In genomic region chr9:108108290-108108689, GRCh38 we compare ENCODE assay signal across 16 cellular contexts.
DNase-seq lines count a peak whose midpoint lies in the region; ATAC-seq and TF ChIP-seq lines count a peak whose summit lies in the region.
"Had no signal": no experiment of that assay in that cellular context is flagged by ENCODE, and none has a peak within 500 bp of the region (broad histone marks: within the 10 kb centered on the region; RNA-seq: fewer than 3 reads in every experiment).

No MANE protein-coding gene starts in this region.

- H3K4me1 ChIP-seq in ACC112 (ENCODE audit: control insufficient read depth, insufficient read depth, low read length, unreplicated experiment) = peaks cover 14% of the 10 kb centered on the region
- peaks cover 14% of the 10 kb centered on the region for H3K4me1 ChIP-seq in endodermal cell (ENCODE audit: control insufficient read depth, insufficient read depth, low read length)
- no peaks in the 10 kb centered on the region for H3K4me1 ChIP-seq in mucosa of descending colon (ENCODE audit: low read depth)

- H3K4me1 Mint-ChIP-seq in endodermal cell = peaks cover 25% of the 10 kb centered on the region
- H3K4me1 Mint-ChIP-seq: B cell; CD4-positive, alpha-beta memory T cell had no signal

- H3K9me3 ChIP-seq in endodermal cell (ENCODE audit: control insufficient read depth, low read length) = no peaks in the 10 kb centered on the region
- no peaks in the 10 kb centered on the region for H3K9me3 ChIP-seq in mucosa of descending colon
- H3K9me3 ChIP-seq: HAP-1 had no signal

- TF ChIP-seq CTCF in LNCaP clone FGC (IDR thresholded peaks at IDR 0.05; ENCODE audit: control insufficient read depth, extremely low read depth, insufficient read depth) = no peak
- TF ChIP-seq CTCF in endodermal cell (conservative IDR thresholded peaks at IDR 0.05) = no peak
- TF ChIP-seq CTCF in mucosa of descending colon (IDR thresholded peaks at IDR 0.05) = no peak

- no peak overlapping the region for H3K4me3 Mint-ChIP-seq in endodermal cell
- H3K4me3 Mint-ChIP-seq: B cell; CD4-positive, alpha-beta memory T cell had no signal

- H3K79me2 ChIP-seq in ACC112 (ENCODE audit: control insufficient read depth, insufficient read depth, low read length, unreplicated experiment) = no peaks in the 10 kb centered on the region

- H3K27me3 Mint-ChIP-seq in endodermal cell (ENCODE audit: insufficient read depth) = peaks cover 5% of the 10 kb centered on the region
- H3K27me3 Mint-ChIP-seq: B cell; CD4-positive, alpha-beta memory T cell had no signal

- WGBS in endodermal cell (ENCODE audit: insufficient coverage in 1 of 2, insufficient read length in 1 of 2), 2 experiments = 74 to 85% methylated on average over 4 of the region's 4 CpGs

- H3K27ac Mint-ChIP-seq in endodermal cell = peak overlapping the region; percentile 69
- H3K27ac Mint-ChIP-seq: B cell; CD4-positive, alpha-beta memory T cell had no signal

- H3K9me3 Mint-ChIP-seq in endodermal cell = no peaks in the 10 kb centered on the region

- H3K27ac ChIP-seq in ACC112 (ENCODE audit: low read depth, low read length) = no peak overlapping the region
- no peak overlapping the region for H3K27ac ChIP-seq in endodermal cell (ENCODE audit: low read depth, low read length)

- no peak overlapping the region for H3K4me3 ChIP-seq in ACC112 (ENCODE audit: low read depth, low read length)
- H3K4me3 ChIP-seq in LNCaP clone FGC (ENCODE audit: low read depth, low read length) = no peak overlapping the region
- H3K4me3 ChIP-seq in endodermal cell (ENCODE audit: low read length) = no peak overlapping the region
- H3K4me3 ChIP-seq in mucosa of descending colon = no peak overlapping the region
- H3K4me3 ChIP-seq: GM12878, HAP-1 had no signal

- no peak overlapping the region for H3K9ac ChIP-seq in endodermal cell (ENCODE audit: extremely low read depth, low read length, poor library complexity, severe bottlenecking)

- ATAC-seq in mucosa of descending colon = peak; percentile 63
- ATAC-seq: GM12878 had no signal

- peak; percentile 58 for DNase-seq in LNCaP clone FGC (ENCODE audit: low read depth)
- no peak for DNase-seq in endodermal cell
- DNase-seq in mucosa of descending colon = no peak
- no peak for DNase-seq in NCI-H2227 treated with DMSO at 0.1 percent for 48 hours (lab: John Stamatoyannopoulos, UW)
- no peak for DNase-seq in stimulated activated CD4-positive, alpha-beta T cell treated with anti-CD3 and anti-CD28 coated beads, Interleukin-2, amount 100 ng/mL, for 48 hours
- no peak for DNase-seq in NCI-H187 (lab: John Stamatoyannopoulos, UW)
- DNase-seq in activated CD4-positive, alpha-beta T cell treated with anti-CD3 and anti-CD28 coated beads for 1 hour = no peak
- DNase-seq: 8988T; C1 segment of cervical spinal cord; CD4-positive, alpha-beta memory T cell; DMS79; GOT3 had no signal

- H2AFZ ChIP-seq in ACC112 (ENCODE audit: low read length, unreplicated experiment) = peak overlapping the region; percentile 86

- H3K27me3 ChIP-seq in ACC112 (ENCODE audit: insufficient read depth, low read length) (no peaks in the 10 kb centered on the region), endodermal cell (ENCODE audit: control insufficient read depth, insufficient read depth, low read length, poor library complexity, severe bottlenecking) (no peaks in the 10 kb centered on the region)

- intact Hi-C loops in mucosa of descending colon (cut with DNase I, micrococcal nuclease) = no loop called here

- no peaks in the 10 kb centered on the region for H3K36me3 Mint-ChIP-seq in endodermal cell (ENCODE audit: low read depth)
- H3K36me3 Mint-ChIP-seq: CD4-positive, alpha-beta memory T cell had no signal

- H3K36me3 ChIP-seq in ACC112 (ENCODE audit: insufficient read depth, low read length) (no peaks in the 10 kb centered on the region), endodermal cell (ENCODE audit: control insufficient read depth, insufficient read depth, low read length) (no peaks in the 10 kb centered on the region), mucosa of descending colon (ENCODE audit: low read depth) (no peaks in the 10 kb centered on the region)
- H3K36me3 ChIP-seq: HAP-1 had no signal
